1 cellular context compared by ENCODE assay signal in genomic region chr18:59033361-59033760, GRCh38.
TF ChIP-seq lines count a peak whose summit lies in the region.

No MANE protein-coding gene starts in this region.

TF ChIP-seq in HepG2, 621 proteins besides CTCF, POLR2A, EP300 and RAD21 (continued from another document):
- no peak for TF ChIP-seq AFF4 (CRISPR knock-in tag; IDR thresholded peaks at IDR 0.05)
- no peak for TF ChIP-seq ZNF430 (CRISPR knock-in tag; IDR thresholded peaks at IDR 0.05)
- TF ChIP-seq AHR (CRISPR knock-in tag; IDR thresholded peaks at IDR 0.05), result no peak
- TF ChIP-seq ZNF407 (CRISPR knock-in tag; IDR thresholded peaks at IDR 0.05; ENCODE audit: not compliant biosample characterization), result no peak
- TF ChIP-seq THAP7 (CRISPR knock-in tag; IDR thresholded peaks at IDR 0.05), result no peak
- no peak for TF ChIP-seq ZNF724P (CRISPR knock-in tag; IDR thresholded peaks at IDR 0.05; ENCODE audit: borderline replicate concordance)
- no peak for TF ChIP-seq HOXA7 (CRISPR knock-in tag; IDR thresholded peaks at IDR 0.05)
